ENCODE assay signal across 8 cellular contexts in the genomic region with DNA sequence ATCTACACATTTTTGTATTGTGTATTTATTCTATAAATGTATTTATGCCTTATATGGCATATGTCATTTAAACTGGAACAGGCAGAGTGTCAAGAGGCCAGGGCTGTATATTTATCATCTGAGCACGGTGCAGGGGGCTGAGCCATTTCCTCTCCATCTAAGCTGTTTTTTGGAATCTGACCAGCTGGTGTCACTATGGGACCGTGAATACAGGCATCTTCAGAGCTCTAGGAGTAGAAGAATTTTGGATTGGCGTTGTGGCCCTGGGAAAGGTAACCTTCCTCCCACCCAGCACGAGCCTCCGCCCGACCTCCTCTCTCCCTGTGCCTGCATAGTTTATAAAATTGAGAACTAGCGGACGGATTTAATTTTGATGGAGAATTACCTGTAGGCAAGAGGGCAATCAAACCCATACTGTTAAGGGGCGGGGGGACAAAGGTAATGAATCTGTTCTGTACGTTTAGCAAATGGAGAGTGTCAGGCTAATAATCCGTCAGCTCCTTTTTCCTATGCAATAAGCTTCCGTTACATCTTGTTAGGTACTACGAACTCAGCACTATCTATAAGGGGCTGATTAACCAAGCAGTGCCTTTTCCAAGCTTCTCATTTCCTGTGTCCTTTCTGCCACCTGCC. TPM values are rescaled to one million over a fixed set of nuclear protein-coding genes. Genes with fewer than 3 reads are reported as not detected.
A peak's percentile ranks its signal among the peaks of the same experiment; 100 is the strongest.
DNase-seq lines count a peak whose midpoint lies in the region; ATAC-seq, FAIRE-seq and TF ChIP-seq lines count a peak whose summit lies in the region.

No MANE protein-coding gene starts in this region.

- H3K9me3 Mint-ChIP-seq in natural killer cell, result no peaks in the 10 kb centered on the region

- H3K4me3 ChIP-seq in A673 (ENCODE audit: low read depth, low read length, poor library complexity, severe bottlenecking) (no peak overlapping the region), epithelial cell of proximal tubule (ENCODE audit: low read depth, low read length) (no peak overlapping the region)

- CTCF ChIA-PET in A673 (lab: Charles Lee), result interaction anchor here (0.5 to 3.3 kb wide), 6 partner anchors 14 to 1403 kb away, joined by 3 to 42 read pairs (median 5); no protein-coding TSS in a partner anchor

- H3K27ac Mint-ChIP-seq in natural killer cell, result no peak overlapping the region

- no peaks in the 10 kb centered on the region for H3K27me3 ChIP-seq in A673 (replicated peaks; ENCODE audit: insufficient read depth, low read depth, low read length, poor library complexity)

- no peaks in the 10 kb centered on the region for H3K4me1 Mint-ChIP-seq in natural killer cell

- intact Hi-C loops in A673 (cut with micrococcal nuclease; ENCODE audit: unreplicated experiment), result loop anchor here (1.0 to 10.0 kb wide), 4 partner anchors 88 to 843 kb away; no protein-coding TSS in a partner anchor
- intact Hi-C loops in natural killer cell (cut with micrococcal nuclease), result loop anchor here (5.0 kb wide), 1 partner anchor 86 kb away; no protein-coding TSS in a partner anchor

- H3K9me3 ChIP-seq in A673 (ENCODE audit: low read depth, low read length, poor library complexity, severe bottlenecking), result no peaks in the 10 kb centered on the region

- peak; percentile 81 for TF ChIP-seq CTCF in A673 (conservative IDR thresholded peaks at IDR 0.05; ENCODE audit: low read depth, low read length)
- TF ChIP-seq CTCF in GM12873 (IDR thresholded peaks at IDR 0.05; ENCODE audit: insufficient read depth, low read depth, low read length, missing control alignments), result peak; percentile 56
- peak; percentile 82 for TF ChIP-seq CTCF in epithelial cell of proximal tubule (conservative IDR thresholded peaks at IDR 0.05; ENCODE audit: low read depth, low read length)
- peak; percentile 13 for TF ChIP-seq CTCF in natural killer cell (IDR thresholded peaks at IDR 0.05)

- H3K36me3 ChIP-seq in A673 (ENCODE audit: insufficient read depth, low read length, poor library complexity, severe bottlenecking), result no peaks in the 10 kb centered on the region

- no peaks in the 10 kb centered on the region for H3K36me3 Mint-ChIP-seq in natural killer cell

- DNase-seq in A673 (ENCODE audit: low spot score), result peak; percentile 89
- DNase-seq in NCI-H2171 treated with DMSO at 0.1 percent for 48 hours (lab: John Stamatoyannopoulos, UW), result peak; percentile 29
- peak; percentile 11 for DNase-seq in activated CD4-positive, alpha-beta T cell treated with anti-CD3 and anti-CD28 coated beads, Interleukin-2, amount 50 U/mL, for 1 hour
- DNase-seq in epithelial cell of proximal tubule (ENCODE audit: low read depth), result no peak
- no peak for DNase-seq in natural killer cell
- DNase-seq in urothelium cell line (ENCODE audit: low spot score), result peak; percentile 61

- peak overlapping the region; percentile 22 for H3K27ac ChIP-seq in A673 (ENCODE audit: low read depth, low read length, poor library complexity, severe bottlenecking)

- peaks cover 25% of the 10 kb centered on the region for H3K4me1 ChIP-seq in A673 (ENCODE audit: insufficient read depth, low read length, poor library complexity, severe bottlenecking)

- no peak for FAIRE-seq in urothelium cell line (lab: Jason Lieb, UNC)

- H3K4me3 Mint-ChIP-seq in natural killer cell, result no peak overlapping the region

- peak; percentile 57 for ATAC-seq in HG03060 (IDR thresholded peaks at IDR 0.05; ENCODE audit: low read depth, unreplicated experiment)
- peak in 1 of 3 donors; percentile 39 for ATAC-seq in natural killer cell

- POLR2A ChIA-PET in A673 (lab: Charles Lee; ENCODE audit: low non-redundant PET), result no interaction called here

- H3K27me3 Mint-ChIP-seq in natural killer cell (ENCODE audit: low read depth in 2 of 2), result peaks cover 19 to 27% of the 10 kb centered on the region in 2 donors

- BruUV-seq in A673 (replicated peaks; lab: Mats Ljungman, UMichigan), result no TSS peak

RNA-seq across cellular contexts. Expression of a gene that starts 29.0 kb away (rescaled TPM):
- total RNA-seq in A673 (2021), result 124 and 147 TPM in 2 replicates
- 88.8 and 136 TPM in 2 replicates for total RNA-seq in epithelial cell of proximal tubule
- total RNA-seq in natural killer cell, result 10 to 100 TPM in 2 of 3 donors, 1 to 10 TPM in 1; 9.6 to 13.8 (median 10.2) TPM

Comparison
In these comparisons a context has a peak if more than half of its experiments do, and no peak if none do; other contexts are left out.
1. DNase-seq: peak in A673 (single experiment), NCI-H2171 treated with DMSO at 0.1 percent for 48 hours (single experiment), activated CD4-positive, alpha-beta T cell treated with anti-CD3 and anti-CD28 coated beads, Interleukin-2, amount 50 U/mL, for 1 hour (single experiment) and urothelium cell line (single experiment); none in epithelial cell of proximal tubule (single experiment) and natural killer cell (single experiment).
2. CTCF ChIP-seq: peak in every context shown above with its lines; median percentile 82 in epithelial cell of proximal tubule; 81 in A673; 56 in GM12873; 13 in natural killer cell.